In the genomic region with DNA sequence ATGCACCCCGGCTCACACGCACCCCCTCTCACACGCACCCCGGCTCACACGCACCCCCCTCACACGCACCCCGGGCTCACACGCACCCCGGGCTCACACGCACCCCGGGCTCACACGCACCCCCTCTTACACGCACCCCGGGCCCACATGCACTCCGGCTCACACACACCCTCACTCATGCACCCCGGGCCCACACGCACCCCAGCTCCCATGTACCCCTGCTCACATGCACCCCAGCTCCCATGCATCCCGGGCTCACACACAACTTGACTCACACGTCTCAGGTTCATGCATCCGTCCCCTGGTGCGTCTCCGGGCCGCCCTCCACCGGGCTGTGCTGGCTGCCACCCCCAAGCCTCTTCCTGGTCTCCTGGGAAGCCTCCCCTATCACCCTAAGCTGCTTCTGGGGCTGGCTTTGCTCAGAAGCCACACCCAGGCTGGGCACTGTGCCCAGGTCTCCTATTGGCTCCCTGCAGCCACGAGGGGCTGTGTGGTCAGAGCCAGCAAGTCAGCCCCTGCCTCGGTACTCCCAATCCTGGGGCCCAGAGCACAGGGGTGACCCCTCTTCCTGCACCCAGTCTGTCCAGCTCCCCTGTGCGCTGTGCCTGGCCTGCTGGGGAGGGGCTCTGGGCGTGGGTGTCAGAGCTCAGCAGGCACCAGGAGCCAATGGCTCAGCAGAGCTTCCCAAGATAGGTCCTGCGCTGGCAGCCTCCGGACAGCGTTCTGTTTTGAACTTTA, we compare ENCODE assay signal across 10 cellular contexts. TPM values are rescaled to one million over a fixed set of nuclear protein-coding genes. Genes with fewer than 3 reads are reported as not detected.
DNase-seq lines count a peak whose midpoint lies in the region; ATAC-seq, FAIRE-seq and TF ChIP-seq lines count a peak whose summit lies in the region.
"Had no signal": no experiment of that assay in that cellular context is flagged by ENCODE, and none has a peak within 500 bp of the region (broad histone marks: within the 10 kb centered on the region; RNA-seq: fewer than 3 reads in every experiment).

No MANE protein-coding gene starts in this region.

- H3K9me3 ChIP-seq in SK-N-MC (ENCODE audit: low read depth, low read length), result no peaks in the 10 kb centered on the region

- intact Hi-C loops in sciatic nerve (cut with DNase I), result no loop called here

- no peak overlapping the region for H3K27ac Mint-ChIP-seq in progenitor cell of endocrine pancreas
- H3K27ac Mint-ChIP-seq: memory B cell had no signal

- no peaks in the 10 kb centered on the region for H3K36me3 Mint-ChIP-seq in progenitor cell of endocrine pancreas (ENCODE audit: insufficient read depth)
- H3K36me3 Mint-ChIP-seq: memory B cell had no signal

- no peaks in the 10 kb centered on the region for H3K36me3 ChIP-seq in SK-N-MC (ENCODE audit: insufficient read depth, low read length)

- H3K9ac ChIP-seq in SK-N-MC (ENCODE audit: insufficient read length), result no peak overlapping the region

- ATAC-seq in sciatic nerve (peak; percentile 71), HG03139 (IDR thresholded peaks at IDR 0.05; ENCODE audit: unreplicated experiment) (no peak)

- DNase-seq in DMS 273 (lab: John Stamatoyannopoulos, UW; ENCODE audit: unreplicated experiment) (peak; percentile 83), DMS 273 treated with DMSO at 0.1 percent for 48 hours (lab: John Stamatoyannopoulos, UW) (no peak), SK-N-MC (ENCODE audit: low read depth, low spot score) (no peak), frontal cortex (ENCODE audit: low spot score in 2 of 2) (peak; percentile 78 to 92), sciatic nerve (ENCODE audit: low spot score) (peak; percentile 89), progenitor cell of endocrine pancreas (ENCODE audit: low spot score, unreplicated experiment) (no peak), HuH-7.5 (ENCODE audit: low spot score) (no peak)

- peak overlapping the region; percentile 78 for H3K4me3 ChIP-seq in SK-N-MC

- no peak overlapping the region for H3K4me3 Mint-ChIP-seq in progenitor cell of endocrine pancreas (ENCODE audit: low read depth)
- H3K4me3 Mint-ChIP-seq: memory B cell had no signal

- peak overlapping the region; percentile 62; the same call in 1 of the 2 replicates for H3K27ac ChIP-seq in SK-N-MC

- no peaks in the 10 kb centered on the region for H3K27me3 Mint-ChIP-seq in progenitor cell of endocrine pancreas

- FAIRE-seq in frontal cortex (lab: Jason Lieb, UNC), result no peak
- FAIRE-seq: A204.1 had no signal

- H3K9me3 Mint-ChIP-seq in progenitor cell of endocrine pancreas (ENCODE audit: low read depth), result no peaks in the 10 kb centered on the region
- H3K9me3 Mint-ChIP-seq: memory B cell had no signal

- H3K4me1 Mint-ChIP-seq in progenitor cell of endocrine pancreas (ENCODE audit: low read depth), result peaks cover 2% of the 10 kb centered on the region

- no peak for TF ChIP-seq CTCF in progenitor cell of endocrine pancreas (IDR thresholded peaks at IDR 0.05; ENCODE audit: unreplicated experiment)

RNA-seq across cellular contexts. Expression of a gene that starts 16.9 kb away (rescaled TPM):
- total RNA-seq in frontal cortex (14.3 TPM), sciatic nerve (118 TPM), progenitor cell of endocrine pancreas (24.9 and 27.7 TPM in 2 replicates)

RNA-seq across cellular contexts. Expression of a gene that starts 17.2 kb away (rescaled TPM):
- total RNA-seq in frontal cortex (17.5 TPM), sciatic nerve (85.2 TPM), progenitor cell of endocrine pancreas (89.6 and 97.9 TPM in 2 replicates)

RNA-seq across cellular contexts. Expression of a gene that starts 26.8 kb away (rescaled TPM):
- 34.6 TPM for total RNA-seq in frontal cortex
- 263 TPM for total RNA-seq in sciatic nerve
- total RNA-seq in progenitor cell of endocrine pancreas, result 154 and 160 TPM in 2 replicates

RNA-seq across cellular contexts. Expression of a gene that starts 31.8 kb away (rescaled TPM):
- 0.82 TPM for total RNA-seq in frontal cortex
- 8.7 TPM for total RNA-seq in sciatic nerve
- 50.9 and 52.9 TPM in 2 replicates for total RNA-seq in progenitor cell of endocrine pancreas

RNA-seq across cellular contexts. Expression of a gene that starts 40.8 kb away (rescaled TPM):
- total RNA-seq in frontal cortex (5.3 TPM), sciatic nerve (174 TPM), progenitor cell of endocrine pancreas (47.3 and 51.1 TPM in 2 replicates)

Comparison
In these comparisons a context has a peak if more than half of its experiments do, and no peak if none do; other contexts are left out.
1. DNase-seq: peak in DMS 273 (single experiment), frontal cortex (2 of 2) and sciatic nerve (single experiment); none in DMS 273 treated with DMSO at 0.1 percent for 48 hours (single experiment), SK-N-MC (single experiment), progenitor cell of endocrine pancreas (single experiment) and HuH-7.5 (single experiment).